34 cellular contexts compared by ENCODE assay signal in genomic region chr12:72986963-72987362, GRCh38.
"Had no signal": no experiment of that assay in that cellular context is flagged by ENCODE, and none has a peak within 500 bp of the region (broad histone marks: within the 10 kb centered on the region; RNA-seq: fewer than 3 reads in every experiment).

No MANE protein-coding gene starts in this region.

- FAIRE-seq: astrocyte, colon, TTC549 had no signal

- H3K4me3 ChIP-seq: adrenal gland, body of pancreas, breast epithelium had no signal

- DNase-seq: activated B cell treated with CpG ODN at 0.5 μM for 24 hours; activated CD4-positive, alpha-beta memory T cell treated with anti-CD3 and anti-CD28 coated beads for 36 hours; activated CD4-positive, alpha-beta T cell treated with anti-CD3 and anti-CD28 coated beads for 4 hours; activated CD4-positive, alpha-beta T cell treated with anti-CD3 and anti-CD28 coated beads, Interleukin-2, amount 10 ng/mL, durations not matched to agents 24 days and 14 days; activated CD4-positive, alpha-beta T cell treated with anti-CD3 and anti-CD28 coated beads, Interleukin-2, amount 50 U/mL, for 1 hour; activated CD4-positive, alpha-beta T cell treated with anti-CD3 and anti-CD28 coated beads, Interleukin-2, amount 50 U/mL, for 4 hours; activated CD4-positive, CD25-positive, alpha-beta regulatory T cell treated with anti-CD3 and anti-CD28 coated beads, Interleukin-2, amount 50 U/mL, for 72 hours; activated CD8-positive, alpha-beta memory T cell treated with anti-CD3 and anti-CD28 coated beads, Interleukin-2, amount 50 U/mL, for 4 hours; activated CD8-positive, alpha-beta T cell treated with anti-CD3 and anti-CD28 coated beads for 36 hours; activated effector memory CD4-positive, alpha-beta T cell treated with anti-CD3 and anti-CD28 coated beads, Interleukin-2, amount 50 U/mL, for 16 hours; activated gamma-delta T cell treated with Interleukin-2 at 50 U/mL for 16 hours; activated naive CD4-positive, alpha-beta T cell; activated naive CD4-positive, alpha-beta T cell treated with anti-CD3 and anti-CD28 coated beads for 36 hours; activated naive CD4-positive, alpha-beta T cell treated with anti-CD3 and anti-CD28 coated beads, Interleukin-2, amount 50 U/mL, for 16 hours; activated naive CD8-positive, alpha-beta T cell treated with anti-CD3 and anti-CD28 coated beads for 36 hours; activated T-cell treated with anti-CD3 and anti-CD28 coated beads for 4 hours; activated T-cell treated with anti-CD3 and anti-CD28 coated beads, Interleukin-2, amount 50 U/mL, for 1 hour; activated T-cell treated with anti-CD3 and anti-CD28 coated beads, Interleukin-2, amount 50 U/mL, for 4 hours; activated T-cell treated with anti-CD3 and anti-CD28 coated beads, Interleukin-2, amount 50 U/mL, for 72 hours; adrenal gland; amniotic stem cell; aorta; body of pancreas; brain microvascular endothelial cell; central memory CD4-positive, alpha-beta T cell; T-helper 2 cell; T-helper 9 cell had no signal

- H3K4me1 ChIP-seq: adrenal gland, body of pancreas, breast epithelium had no signal

- ATAC-seq: activated CD8-positive, alpha-beta T cell treated with anti-CD3 and anti-CD28 coated beads for 36 hours; activated naive CD4-positive, alpha-beta T cell treated with anti-CD3 and anti-CD28 coated beads, Interleukin-2, amount 50 U/mL, for 72 hours; activated T-cell treated with anti-CD3 and anti-CD28 coated beads, Interleukin-2, amount 50 U/mL, for 4 hours; activated T-cell treated with anti-CD3 and anti-CD28 coated beads, Interleukin-2, amount 50 U/mL, for 72 hours; activated T-helper 17 cell treated with anti-CD3 and anti-CD28 coated beads, Interleukin-2, amount 50 U/mL, for 72 hours; body of pancreas had no signal

- H3K27ac ChIP-seq: adrenal gland, body of pancreas, brain microvascular endothelial cell, breast epithelium, VCaP had no signal

- H3K9me3 ChIP-seq: adrenal gland, body of pancreas, breast epithelium had no signal
